Comparison of ENCODE assay signal across 8 cellular contexts in the genomic region with DNA sequence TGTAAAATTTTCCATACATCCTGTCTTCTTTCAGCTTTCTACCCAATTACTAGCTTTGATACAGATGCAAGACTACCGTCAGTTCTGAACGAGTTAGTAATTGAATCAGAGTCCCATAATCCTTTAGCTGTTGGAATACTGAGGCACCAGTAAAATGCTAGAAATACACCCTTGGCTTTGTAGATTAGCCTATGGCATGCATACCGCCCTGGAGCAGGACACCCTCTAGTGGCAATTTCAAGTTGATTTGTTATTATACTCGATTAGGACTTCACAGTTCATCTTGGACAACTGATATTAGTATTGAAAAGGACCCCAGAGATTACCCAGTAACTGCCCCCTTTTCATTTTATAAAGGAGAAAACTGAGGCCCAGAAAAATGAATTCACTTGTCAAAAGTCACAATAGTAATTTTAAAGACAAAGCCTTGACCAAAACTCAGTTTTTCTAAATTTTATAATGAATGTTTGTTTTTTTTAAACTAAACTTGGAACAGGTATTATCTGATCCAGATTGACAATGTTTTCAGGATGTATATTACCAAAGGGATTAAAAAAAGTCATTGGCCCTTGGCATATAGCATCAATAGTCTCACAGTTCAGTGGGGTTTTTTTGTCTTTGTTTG. TPM values are rescaled to one million over a fixed set of nuclear protein-coding genes. Genes with fewer than 3 reads are reported as not detected.
A peak's percentile ranks its signal among the peaks of the same experiment; 100 is the strongest.
DNase-seq lines count a peak whose midpoint lies in the region; ATAC-seq, FAIRE-seq and TF ChIP-seq lines count a peak whose summit lies in the region.

No MANE protein-coding gene starts in this region.

- FAIRE-seq in GM12891 (lab: Jason Lieb, UNC): peak; percentile 75

- CTCF ChIA-PET in AG04449 (lab: Yijun Ruan, JAX): interaction anchor here (0.6 to 7.8 kb wide), 19 partner anchors 8 to 954 kb away, joined by 3 to 95 read pairs (median 4); partner anchors contain the start of gene CSTF3

- no peaks in the 10 kb centered on the region; the same call in 1 of the 2 replicates for H3K79me2 ChIP-seq in OCI-LY1 (ENCODE audit: insufficient read depth, low read length)

- TF ChIP-seq CTCF in AG04449 (IDR thresholded peaks at IDR 0.05; ENCODE audit: insufficient read depth, low read length, missing control alignments) (peak; percentile 52), OCI-LY1 (IDR thresholded peaks at IDR 0.05; ENCODE audit: low read length) (peak; percentile 80), cardiac muscle cell (IDR thresholded peaks at IDR 0.05; ENCODE audit: low read depth, low read length) (peak; percentile 62)

- H3K4me1 ChIP-seq in OCI-LY1 (ENCODE audit: insufficient read depth, low read length, severe bottlenecking): no peaks in the 10 kb centered on the region
- H3K4me1 ChIP-seq in cardiac muscle cell (ENCODE audit: low read depth): peaks cover 35% of the 10 kb centered on the region

- no peaks in the 10 kb centered on the region for H3K9me3 Mint-ChIP-seq in activated naive CD4-positive, alpha-beta T cell treated with anti-CD3 and anti-CD28 coated beads, Interleukin-2, amount 50 U/mL, for 72 hours

- no peaks in the 10 kb centered on the region for H4K20me1 ChIP-seq in OCI-LY1 (ENCODE audit: insufficient read depth, low read length)

- H3F3A ChIP-seq in OCI-LY1 (ENCODE audit: insufficient read depth, low read length): no peaks in the 10 kb centered on the region

- TF ChIP-seq POLR2A in GM12891 (IDR thresholded peaks at IDR 0.05; ENCODE audit: low read depth, low read length): no peak

- no peaks in the 10 kb centered on the region for H3K36me3 Mint-ChIP-seq in activated naive CD4-positive, alpha-beta T cell treated with anti-CD3 and anti-CD28 coated beads, Interleukin-2, amount 50 U/mL, for 72 hours

- no peak overlapping the region for H3K9ac ChIP-seq in OCI-LY1 (ENCODE audit: low read length)

- ATAC-seq in activated naive CD4-positive, alpha-beta T cell treated with anti-CD3 and anti-CD28 coated beads, Interleukin-2, amount 50 U/mL, for 72 hours: peak; percentile 59 to 67

- no peak overlapping the region for H2AFZ ChIP-seq in OCI-LY1 (ENCODE audit: low read length)

- H3K9me3 ChIP-seq in OCI-LY1 (ENCODE audit: low read length): no peaks in the 10 kb centered on the region
- H3K9me3 ChIP-seq in cardiac muscle cell (ENCODE audit: low read depth): no peaks in the 10 kb centered on the region

- H3K36me3 ChIP-seq in OCI-LY1 (ENCODE audit: insufficient read depth, low read length) (no peaks in the 10 kb centered on the region; the same call in 1 of the 2 replicates), cardiac muscle cell (peaks cover 6% of the 10 kb centered on the region)

- DNase-seq in AG04449 (ENCODE audit: low read depth, low spot score) (no peak), GM12891 (ENCODE audit: insufficient read length, low spot score) (no peak), HPDE6-E6E7 (ENCODE audit: extremely low spot score) (peak; percentile 26), cardiac muscle cell (ENCODE audit: low read depth in 1 of 2, low spot score in 1 of 2) (peak; percentile 71 to 82), retina (peak; percentile 17), GM19240 (ENCODE audit: insufficient read length, low spot score) (no peak)
- peak in 1 of 2 donors; percentile 22 for DNase-seq in activated naive CD4-positive, alpha-beta T cell treated with anti-CD3 and anti-CD28 coated beads, Interleukin-2, amount 50 U/mL, for 72 hours (ENCODE audit: low spot score in 2 of 2)

- H3K27ac ChIP-seq in OCI-LY1 (ENCODE audit: low read depth, low read length, poor library complexity, severe bottlenecking): no peak overlapping the region
- H3K27ac ChIP-seq in cardiac muscle cell: no peak overlapping the region

- no peak overlapping the region for H3K4me2 ChIP-seq in OCI-LY1 (ENCODE audit: low read length)

- H3K9me2 ChIP-seq in OCI-LY1 (ENCODE audit: low read depth, low read length): no peaks in the 10 kb centered on the region

- H3K27me3 ChIP-seq in OCI-LY1 (ENCODE audit: insufficient read depth, low read length) (no peaks in the 10 kb centered on the region), cardiac muscle cell (no peaks in the 10 kb centered on the region)

- H3K4me3 ChIP-seq in AG04449 (ENCODE audit: low read depth, low read length) (no peak overlapping the region), OCI-LY1 (ENCODE audit: low read depth, low read length, poor library complexity, severe bottlenecking) (no peak overlapping the region), cardiac muscle cell (no peak overlapping the region)

- POLR2A ChIA-PET in AG04449 (lab: Yijun Ruan, JAX): no interaction called here

- H3K27ac Mint-ChIP-seq in activated naive CD4-positive, alpha-beta T cell treated with anti-CD3 and anti-CD28 coated beads, Interleukin-2, amount 50 U/mL, for 72 hours: no peak overlapping the region

TF ChIP-seq in GM12891, 5 proteins besides CTCF, POLR2A, EP300 and RAD21:
- no peak for TF ChIP-seq POU2F2 (IDR thresholded peaks at IDR 0.05; ENCODE audit: low read depth, low read length)
- no peak for TF ChIP-seq TAF1 (IDR thresholded peaks at IDR 0.05; ENCODE audit: low read depth, low read length)

RNA-seq across cellular contexts. Expression of gene KIAA1549L, which starts 46.1 kb away (rescaled TPM):
- 4.8 TPM for polyA plus RNA-seq in GM12891 (2012; ENCODE audit: low read depth, missing spikeins)
- total RNA-seq in activated naive CD4-positive, alpha-beta T cell treated with anti-CD3 and anti-CD28 coated beads, Interleukin-2, amount 50 U/mL, for 72 hours: not detected
- total RNA-seq in cardiac muscle cell: 4.4 and 5.5 TPM in 2 replicates
- 0.60 and 1.9 TPM in 2 replicates for polyA plus RNA-seq in cardiac muscle cell

Comparison
In these comparisons a context has a peak if more than half of its experiments do, and no peak if none do; other contexts are left out.
1. DNase-seq: peak in HPDE6-E6E7 (single experiment), cardiac muscle cell (2 of 2) and retina (single experiment); none in AG04449 (single experiment), GM12891 (single experiment) and GM19240 (single experiment).
2. Peak in every context shown above with its lines, with median percentiles within 50 percentile points of each other: CTCF ChIP-seq.